9 cellular contexts compared by ENCODE assay signal in genomic region chr20:20368414-20369352, GRCh38. TPM values are rescaled to one million over a fixed set of nuclear protein-coding genes. Genes with fewer than 3 reads are reported as not detected.
DNase-seq lines count a peak whose midpoint lies in the region; ATAC-seq and TF ChIP-seq lines count a peak whose summit lies in the region.
"Had no signal": no experiment of that assay in that cellular context is flagged by ENCODE, and none has a peak within 500 bp of the region (broad histone marks: within the 10 kb centered on the region; RNA-seq: fewer than 3 reads in every experiment).

No MANE protein-coding gene starts in this region.

- no peak for DNase-seq in activated T-cell treated with anti-CD3 and anti-CD28 coated beads, Interleukin-2, amount 50 U/mL, for 4 hours
- DNase-seq in activated T-cell treated with anti-CD3 and anti-CD28 coated beads for 4 hours (no peak), transverse colon (no peak), NOMO-1 (lab: John Stamatoyannopoulos, UW; ENCODE audit: unreplicated experiment in 2 of 2) (no peak)
- no peak for DNase-seq in stimulated activated CD4-positive, alpha-beta T cell treated with anti-CD3 and anti-CD28 coated beads, Interleukin-1b, Interleukin-23, amount 100 ng/mL, for 48 hours

- no peak for TF ChIP-seq EP300 in transverse colon (IDR thresholded peaks at IDR 0.05; ENCODE audit: low read depth)

- no peaks in the 10 kb centered on the region for H3K9me3 ChIP-seq in iPS-15b (ENCODE audit: control insufficient read depth, insufficient read depth, low read length)
- no peaks in the 10 kb centered on the region for H3K9me3 ChIP-seq in transverse colon

- intact Hi-C loops in transverse colon (cut with DNase I; ENCODE audit: low total_unique reads) = loop anchor here (10.0 kb wide), 1 partner anchor 196 kb away; no protein-coding TSS in a partner anchor

- H3K36me3 Mint-ChIP-seq in activated T-cell treated with anti-CD3 and anti-CD28 coated beads, Interleukin-2, amount 50 U/mL, for 4 hours (ENCODE audit: insufficient read depth) = no peaks in the 10 kb centered on the region

- H3K4me1 Mint-ChIP-seq in activated T-cell treated with anti-CD3 and anti-CD28 coated beads, Interleukin-2, amount 50 U/mL, for 4 hours (ENCODE audit: low read depth) = peaks cover 13% of the 10 kb centered on the region

- H3K27me3 Mint-ChIP-seq in activated T-cell treated with anti-CD3 and anti-CD28 coated beads, Interleukin-2, amount 50 U/mL, for 4 hours (ENCODE audit: low read depth) = peaks cover 70% of the 10 kb centered on the region

- TF ChIP-seq CTCF in VCaP (conservative IDR thresholded peaks at IDR 0.05) (no peak), transverse colon (IDR thresholded peaks at IDR 0.05) (no peak)

- WGBS in transverse colon (ENCODE audit: low coverage in 1 of 2), 2 donors = 1% methylated on average over 30 of the region's 147 CpGs; no CpG with 5 or more reads in 1 of the 2 donors

- H3K36me3 ChIP-seq in iPS-15b (ENCODE audit: control insufficient read depth, insufficient read depth, low read length) (no peaks in the 10 kb centered on the region), transverse colon (no peaks in the 10 kb centered on the region)

- H3K9me3 Mint-ChIP-seq in activated T-cell treated with anti-CD3 and anti-CD28 coated beads, Interleukin-2, amount 50 U/mL, for 4 hours = no peaks in the 10 kb centered on the region

- peak; percentile 21 to 23 for ATAC-seq in activated T-cell treated with anti-CD3 and anti-CD28 coated beads, Interleukin-2, amount 50 U/mL, for 4 hours
- no peak for ATAC-seq in GM21737 (IDR thresholded peaks at IDR 0.05; ENCODE audit: unreplicated experiment)

- H3K4me3 ChIP-seq in iPS-15b (ENCODE audit: low read depth, low read length) = peak overlapping the region; percentile 59
- H3K4me3 ChIP-seq in transverse colon = peak overlapping the region in 3 of 4 donors; percentile 5 to 43 (median 23)

- no peak overlapping the region for H3K4me3 Mint-ChIP-seq in activated T-cell treated with anti-CD3 and anti-CD28 coated beads, Interleukin-2, amount 50 U/mL, for 4 hours

- no peak overlapping the region for H3K9ac ChIP-seq in iPS-15b (ENCODE audit: low read depth, low read length)

- TF ChIP-seq POLR2A in transverse colon (IDR thresholded peaks at IDR 0.05) = no peak

- H3K27ac ChIP-seq in VCaP (peak overlapping the region; percentile 93), transverse colon (no peak overlapping the region)

- in situ Hi-C loops in transverse colon (cut with MboI; ENCODE audit: low pct_ligation_motif_present in 1 of 4, low pct_unique_long_range_greater_than_20kb in 1 of 4, low sequenced_read_pairs in 3 of 4) = loop anchor here in 3 of 4 donors (25.0 kb wide), 1 partner anchor 194 kb away; no protein-coding TSS in a partner anchor

- H3K27me3 ChIP-seq in iPS-15b (ENCODE audit: control insufficient read depth, insufficient read depth, low read length) (peaks cover 73% of the 10 kb centered on the region), transverse colon (peaks cover 98% of the 10 kb centered on the region)

- peaks cover 31% of the 10 kb centered on the region for H3K4me1 ChIP-seq in iPS-15b (ENCODE audit: control insufficient read depth, insufficient read depth, low read length)
- H3K4me1 ChIP-seq in transverse colon = peaks cover 4 to 38% (median 31%) of the 10 kb centered on the region in 4 donors

RNA-seq across cellular contexts. Expression of gene INSM1, which starts 0.8 kb away (rescaled TPM):
- total RNA-seq in activated T-cell treated with anti-CD3 and anti-CD28 coated beads, Interleukin-2, amount 50 U/mL, for 4 hours = 10 to 100 TPM; 12.1 to 22.4 (median 14.6) TPM
- 1 to 10 TPM in 2 of 4 donors, under 1 TPM in 2; 0.60 to 3.0 (median 1.4) TPM for total RNA-seq in transverse colon
- total RNA-seq: mesenteric fat pad had no signal
